Comparison of ENCODE assay signal across 15 cellular contexts in genomic region chr9:14437336-14438231, GRCh38.
DNase-seq lines count a peak whose midpoint lies in the region; ATAC-seq, FAIRE-seq and TF ChIP-seq lines count a peak whose summit lies in the region.
"Had no signal": no experiment of that assay in that cellular context is flagged by ENCODE, and none has a peak within 500 bp of the region (broad histone marks: within the 10 kb centered on the region; RNA-seq: fewer than 3 reads in every experiment).

No MANE protein-coding gene starts in this region.

- no peak overlapping the region for H3K27ac ChIP-seq in HepG2 (ENCODE audit: extremely low read length, insufficient read depth, low read length)

- CTCF ChIA-PET in activated CD4-positive, alpha-beta T cell treated with anti-CD3 and anti-CD28 coated beads for 36 hours (lab: Charles Lee): no interaction called here
- CTCF ChIA-PET in HepG2 (lab: Yijun Ruan, JAX; ENCODE audit: low intra/inter-chr PET ratio, low total read pairs): no interaction called here

- H3K27me3 Mint-ChIP-seq in activated CD4-positive, alpha-beta T cell treated with anti-CD3 and anti-CD28 coated beads for 36 hours: peaks cover 12% of the 10 kb centered on the region

- H2AFZ ChIP-seq in HepG2 (ENCODE audit: low read length): no peak overlapping the region

- H3K9me3 Mint-ChIP-seq in activated CD4-positive, alpha-beta T cell treated with anti-CD3 and anti-CD28 coated beads for 36 hours (ENCODE audit: low read depth): no peaks in the 10 kb centered on the region
- H3K9me3 Mint-ChIP-seq: activated naive CD4-positive, alpha-beta T cell treated with anti-CD3 and anti-CD28 coated beads, Interleukin-2, amount 50 U/mL, for 24 hours; CD4-positive, alpha-beta memory T cell; neural crest cell had no signal

- no peak overlapping the region for H3K9ac ChIP-seq in HepG2 (ENCODE audit: insufficient read depth, low read depth, low read length)

- no peaks in the 10 kb centered on the region for H3K4me1 Mint-ChIP-seq in activated CD4-positive, alpha-beta T cell treated with anti-CD3 and anti-CD28 coated beads for 36 hours
- H3K4me1 Mint-ChIP-seq: activated naive CD4-positive, alpha-beta T cell treated with anti-CD3 and anti-CD28 coated beads, Interleukin-2, amount 50 U/mL, for 24 hours; CD4-positive, alpha-beta memory T cell had no signal

- DNase-seq in DMS 273 (lab: John Stamatoyannopoulos, UW; ENCODE audit: unreplicated experiment) (peak; percentile 62), NCI-H2081 treated with DMSO at 0.1 percent for 48 hours (lab: John Stamatoyannopoulos, UW) (peak; percentile 84), medulla oblongata (ENCODE audit: extremely low spot score) (peak; percentile 29), HepG2 (ENCODE audit: low spot score) (no peak), foreskin melanocyte (no peak)
- DNase-seq in activated CD4-positive, alpha-beta T cell treated with anti-CD3 and anti-CD28 coated beads for 36 hours: no peak
- DNase-seq: activated CD4-positive, alpha-beta T cell treated with anti-CD3 and anti-CD28 coated beads for 4 hours; CD4-positive, alpha-beta memory T cell; effector memory CD4-positive, alpha-beta T cell had no signal

- H3K4me3 ChIP-seq in HepG2 (replicated peaks in 1 of 3; ENCODE audit: insufficient read depth in 1 of 3, low read depth in 2 of 3, low read length in 3 of 3): no peak overlapping the region

- no peaks in the 10 kb centered on the region for H3K79me2 ChIP-seq in HepG2 (ENCODE audit: insufficient read depth, low read length)

- ATAC-seq in SK-N-SH treated with all-trans-retinoic acid at 6 μM for 48 hours (peak; percentile 19), HepG2 (no peak), HG03342 (IDR thresholded peaks at IDR 0.05; ENCODE audit: unreplicated experiment) (no peak)
- ATAC-seq in activated CD4-positive, alpha-beta T cell treated with anti-CD3 and anti-CD28 coated beads for 36 hours: no peak
- ATAC-seq: Panc1 had no signal

- no peak overlapping the region for H3K27ac Mint-ChIP-seq in activated CD4-positive, alpha-beta T cell treated with anti-CD3 and anti-CD28 coated beads for 36 hours
- H3K27ac Mint-ChIP-seq: activated naive CD4-positive, alpha-beta T cell treated with anti-CD3 and anti-CD28 coated beads, Interleukin-2, amount 50 U/mL, for 24 hours; CD4-positive, alpha-beta memory T cell had no signal

- POLR2A ChIA-PET in activated CD4-positive, alpha-beta T cell treated with anti-CD3 and anti-CD28 coated beads for 36 hours (lab: Charles Lee): no interaction called here
- POLR2A ChIA-PET in HepG2 (lab: Yijun Ruan, JAX): no interaction called here

- WGBS in HepG2 (ENCODE audit: low lambda C conversion rate): 24% methylated on average over 15 of the region's 16 CpGs

- intact Hi-C loops in activated CD4-positive, alpha-beta T cell treated with anti-CD3 and anti-CD28 coated beads for 36 hours (cut with DNase I, micrococcal nuclease): no loop called here
- intact Hi-C loops in HepG2 (cut with micrococcal nuclease; ENCODE audit: unreplicated experiment): no loop called here

- no peak for TF ChIP-seq CTCF in HepG2 (CRISPR knock-in tag; IDR thresholded peaks at IDR 0.05)

- no peak overlapping the region for H3K4me2 ChIP-seq in HepG2 (ENCODE audit: low read depth, low read length)

- H3K36me3 Mint-ChIP-seq in activated CD4-positive, alpha-beta T cell treated with anti-CD3 and anti-CD28 coated beads for 36 hours (ENCODE audit: low read depth): no peaks in the 10 kb centered on the region
- H3K36me3 Mint-ChIP-seq: activated naive CD4-positive, alpha-beta T cell treated with anti-CD3 and anti-CD28 coated beads, Interleukin-2, amount 50 U/mL, for 24 hours; CD4-positive, alpha-beta memory T cell had no signal

- peaks cover 0 to 22% of the 10 kb centered on the region in 2 experiments; a peak in 1 of 5 replicates for H3K27me3 ChIP-seq in HepG2 (ENCODE audit: control insufficient read depth in 1 of 2, insufficient read depth in 2 of 2, low read length in 2 of 2)

- H3K4me1 ChIP-seq in HepG2 (ENCODE audit: insufficient read depth, low read length): no peaks in the 10 kb centered on the region

- no peak overlapping the region for H3K4me3 Mint-ChIP-seq in activated CD4-positive, alpha-beta T cell treated with anti-CD3 and anti-CD28 coated beads for 36 hours
- H3K4me3 Mint-ChIP-seq: activated naive CD4-positive, alpha-beta T cell treated with anti-CD3 and anti-CD28 coated beads, Interleukin-2, amount 50 U/mL, for 24 hours; CD4-positive, alpha-beta memory T cell; neural crest cell had no signal

- no peak for TF ChIP-seq POLR2A in HepG2 (IDR thresholded peaks at IDR 0.05; ENCODE audit: insufficient read depth in 1 of 2, low read depth in 2 of 2, low read length in 2 of 2)

- no peaks in the 10 kb centered on the region for H4K20me1 ChIP-seq in HepG2 (ENCODE audit: insufficient read depth, low read length)

- TF ChIP-seq RAD21 in HepG2 (CRISPR knock-in tag; IDR thresholded peaks at IDR 0.05): no peak

- BruUV-seq in HepG2 (replicated peaks; lab: Mats Ljungman, UMichigan): no TSS peak

- no peaks in the 10 kb centered on the region for H3K36me3 ChIP-seq in HepG2 (replicated peaks in 1 of 2; ENCODE audit: control insufficient read depth in 1 of 2, insufficient read depth in 2 of 2, low read length in 2 of 2)

- H3K9me3 ChIP-seq in HepG2 (ENCODE audit: low read length): no peaks in the 10 kb centered on the region

- TF ChIP-seq EP300 in HepG2 (IDR thresholded peaks at IDR 0.05; ENCODE audit: low read depth in 2 of 2, low read length in 2 of 2) (no peak), HepG2 (CRISPR knock-in tag; IDR thresholded peaks at IDR 0.05; ENCODE audit: borderline replicate concordance) (no peak)

- in situ Hi-C loops in HepG2 (cut with HindIII; ENCODE audit: extremely low pct_ligation_motif_present, low pct_unique_long_range_greater_than_20kb): no loop called here

- no peak for FAIRE-seq in HepG2 (lab: Jason Lieb, UNC)
- FAIRE-seq: GM12892 had no signal

TF ChIP-seq in SK-N-SH treated with all-trans-retinoic acid at 6 μM for 48 hours, 23 proteins besides CTCF, POLR2A, EP300 and RAD21:
- TF ChIP-seq CREB5 (CRISPR knock-in tag; IDR thresholded peaks at IDR 0.05; ENCODE audit: low read depth): no peak
- 0 out of 2 replicates have a peak, but pooled peaks have one; percentile 23 for TF ChIP-seq ZFP3 (CRISPR knock-in tag; IDR thresholded peaks at IDR 0.05)
- TF ChIP-seq SNAI2 (CRISPR knock-in tag; IDR thresholded peaks at IDR 0.05): no peak
- TF ChIP-seq BACH2 (CRISPR knock-in tag; IDR thresholded peaks at IDR 0.05; ENCODE audit: borderline replicate concordance): no peak
TF ChIP-seq in SK-N-SH treated with all-trans-retinoic acid at 6 μM for 48 hours: peak in this region for 1.

TF ChIP-seq in HepG2, 621 proteins besides CTCF, POLR2A, EP300 and RAD21:
- TF ChIP-seq MAX (IDR thresholded peaks at IDR 0.05) (no peak), BCL6 (CRISPR knock-in tag; IDR thresholded peaks at IDR 0.05) (no peak), MEF2D (CRISPR knock-in tag; IDR thresholded peaks at IDR 0.05) (no peak), ZFX (CRISPR knock-in tag; IDR thresholded peaks at IDR 0.05; ENCODE audit: low read depth) (no peak), ZNF784 (CRISPR knock-in tag; IDR thresholded peaks at IDR 0.05; ENCODE audit: borderline replicate concordance) (no peak), MED8 (CRISPR knock-in tag; IDR thresholded peaks at IDR 0.05; ENCODE audit: insufficient replicate concordance) (no peak), DNMT3B (CRISPR knock-in tag; conservative IDR thresholded peaks at IDR 0.05) (no peak), SIX4 (CRISPR knock-in tag; IDR thresholded peaks at IDR 0.05) (no peak), TAF15 (IDR thresholded peaks at IDR 0.05; ENCODE audit: low read depth, low read length, poor library complexity, severe bottlenecking) (no peak), KDM5A (IDR thresholded peaks at IDR 0.05; ENCODE audit: borderline replicate concordance, low read length) (no peak), ZNF841 (CRISPR knock-in tag; IDR thresholded peaks at IDR 0.05; ENCODE audit: borderline replicate concordance) (no peak)

Comparison
In these comparisons a context has a peak if more than half of its experiments do, and no peak if none do; other contexts are left out.
1. DNase-seq: peak in DMS 273 (single experiment), NCI-H2081 treated with DMSO at 0.1 percent for 48 hours (single experiment) and medulla oblongata (single experiment); none in activated CD4-positive, alpha-beta T cell treated with anti-CD3 and anti-CD28 coated beads for 36 hours (single experiment), HepG2 (single experiment) and foreskin melanocyte (single experiment).